Comparison of ENCODE assay signal across 18 cellular contexts in genomic region chr22:39078329-39078728, GRCh38. TPM values are rescaled to one million over a fixed set of nuclear protein-coding genes. Genes with fewer than 3 reads are reported as not detected.
DNase-seq lines count a peak whose midpoint lies in the region; ATAC-seq and TF ChIP-seq lines count a peak whose summit lies in the region.
"Had no signal": no experiment of that assay in that cellular context is flagged by ENCODE, and none has a peak within 500 bp of the region (broad histone marks: within the 10 kb centered on the region; RNA-seq: fewer than 3 reads in every experiment).

No MANE protein-coding gene starts in this region.

- peaks cover 0 to 1% of the 10 kb centered on the region in 2 donors for H3K27me3 Mint-ChIP-seq in CD8-positive, alpha-beta memory T cell
- H3K27me3 Mint-ChIP-seq in activated CD8-positive, alpha-beta T cell treated with anti-CD3 and anti-CD28 coated beads for 36 hours = no peaks in the 10 kb centered on the region
- H3K27me3 Mint-ChIP-seq in chondrocyte (ENCODE audit: low read depth) = no peaks in the 10 kb centered on the region

- peaks cover 23% of the 10 kb centered on the region for H3K36me3 ChIP-seq in CD8-positive, alpha-beta memory T cell (ENCODE audit: insufficient read depth, low read length)
- H3K36me3 ChIP-seq: HAP-1 had no signal

- peak; percentile 24 for DNase-seq in NK-92 treated with Interleukin-12 subunit alpha and Interleukin-12 subunit beta, amount 100 ng/mL, for 24 hours (lab: John Stamatoyannopoulos, UW)
- DNase-seq in NK-92 (lab: John Stamatoyannopoulos, UW; ENCODE audit: unreplicated experiment) (no peak), chondrocyte (ENCODE audit: low spot score) (no peak), SHP77 (lab: John Stamatoyannopoulos, UW) (no peak)
- DNase-seq in CD8-positive, alpha-beta memory T cell = peak in 3 of 5 donors; percentile 31 to 63 (median 39)
- DNase-seq in activated CD8-positive, alpha-beta T cell treated with anti-CD3 and anti-CD28 coated beads for 36 hours = peak; percentile 32
- DNase-seq: activated CD8-positive, alpha-beta memory T cell treated with anti-CD3 and anti-CD28 coated beads, Interleukin-2, amount 50 U/mL, for 4 hours; KG1; NCI-H1436; NCI-H524 treated with DMSO at 0.1 percent for 48 hours; sigmoid colon had no signal

- CTCF ChIA-PET in CD8-positive, alpha-beta memory T cell (lab: Charles Lee) = interaction anchor here (1.4 to 1.6 kb wide), 6 partner anchors 12 to 208 kb away, joined by 3 to 5 read pairs (median 4); no protein-coding TSS in a partner anchor
- CTCF ChIA-PET in activated CD8-positive, alpha-beta T cell treated with anti-CD3 and anti-CD28 coated beads for 36 hours (lab: Charles Lee) = interaction anchor here (0.8 kb wide), 1 partner anchor 48 kb away, joined by 3 read pairs; no protein-coding TSS in a partner anchor

- no peaks in the 10 kb centered on the region for H3K9me3 ChIP-seq in CD8-positive, alpha-beta memory T cell (ENCODE audit: low read length)
- H3K9me3 ChIP-seq in mononuclear cell (ENCODE audit: low read depth, low read length) = no peaks in the 10 kb centered on the region
- H3K9me3 ChIP-seq: HAP-1, neutrophil, sigmoid colon had no signal

- peak overlapping the region; percentile 89 for H3K4me3 ChIP-seq in CD8-positive, alpha-beta memory T cell (ENCODE audit: low read length)
- peak overlapping the region; percentile 61 for H3K4me3 ChIP-seq in mononuclear cell (ENCODE audit: low read length)
- H3K4me3 ChIP-seq: HAP-1 had no signal

- peak overlapping the region; percentile 84 to 98 (median 93) for H3K4me3 Mint-ChIP-seq in CD8-positive, alpha-beta memory T cell
- peak overlapping the region; percentile 93 for H3K4me3 Mint-ChIP-seq in activated CD8-positive, alpha-beta T cell treated with anti-CD3 and anti-CD28 coated beads for 36 hours
- H3K4me3 Mint-ChIP-seq in chondrocyte (ENCODE audit: unreplicated experiment) = no peak overlapping the region

- H3K9me3 Mint-ChIP-seq in CD8-positive, alpha-beta memory T cell = no peaks in the 10 kb centered on the region
- H3K9me3 Mint-ChIP-seq in activated CD8-positive, alpha-beta T cell treated with anti-CD3 and anti-CD28 coated beads for 36 hours = no peaks in the 10 kb centered on the region
- H3K9me3 Mint-ChIP-seq in chondrocyte (ENCODE audit: low read depth) = no peaks in the 10 kb centered on the region

- H3K4me1 Mint-ChIP-seq in CD8-positive, alpha-beta memory T cell = peaks cover 52 to 68% (median 60%) of the 10 kb centered on the region in 3 donors
- H3K4me1 Mint-ChIP-seq in activated CD8-positive, alpha-beta T cell treated with anti-CD3 and anti-CD28 coated beads for 36 hours (ENCODE audit: low read depth) = peaks cover 55% of the 10 kb centered on the region
- H3K4me1 Mint-ChIP-seq in chondrocyte (ENCODE audit: low read depth) = peaks cover 3% of the 10 kb centered on the region

- no peak for ATAC-seq in activated CD8-positive, alpha-beta T cell treated with anti-CD3 and anti-CD28 coated beads for 36 hours
- ATAC-seq in GM18867 (IDR thresholded peaks at IDR 0.05; ENCODE audit: unreplicated experiment) = no peak
- ATAC-seq: Right ventricle myocardium inferior had no signal

- peaks cover 13 to 56% (median 24%) of the 10 kb centered on the region in 3 donors for H3K36me3 Mint-ChIP-seq in CD8-positive, alpha-beta memory T cell
- H3K36me3 Mint-ChIP-seq in activated CD8-positive, alpha-beta T cell treated with anti-CD3 and anti-CD28 coated beads for 36 hours (ENCODE audit: low read depth) = peaks cover 36% of the 10 kb centered on the region
- no peaks in the 10 kb centered on the region for H3K36me3 Mint-ChIP-seq in chondrocyte (ENCODE audit: low read depth)

- H3K27ac ChIP-seq in CD8-positive, alpha-beta memory T cell (ENCODE audit: low read depth, low read length) = peak overlapping the region; percentile 86
- H3K27ac ChIP-seq: 22Rv1 had no signal

- H3K27ac Mint-ChIP-seq in CD8-positive, alpha-beta memory T cell = peak overlapping the region; percentile 95 to 100 (median 98)
- H3K27ac Mint-ChIP-seq in activated CD8-positive, alpha-beta T cell treated with anti-CD3 and anti-CD28 coated beads for 36 hours = peak overlapping the region; percentile 94
- no peak overlapping the region for H3K27ac Mint-ChIP-seq in chondrocyte (ENCODE audit: unreplicated experiment)

- no peaks in the 10 kb centered on the region for H3K27me3 ChIP-seq in CD8-positive, alpha-beta memory T cell (ENCODE audit: insufficient read depth, low read length, poor library complexity, severe bottlenecking)
- no peaks in the 10 kb centered on the region for H3K27me3 ChIP-seq in mononuclear cell (ENCODE audit: insufficient read depth, low read length)
- H3K27me3 ChIP-seq: neutrophil, sigmoid colon had no signal

- H3K4me1 ChIP-seq in CD8-positive, alpha-beta memory T cell (ENCODE audit: insufficient read depth, low read length) = peaks cover 50% of the 10 kb centered on the region
- peaks cover 60% of the 10 kb centered on the region for H3K4me1 ChIP-seq in mononuclear cell (ENCODE audit: insufficient read depth, low read length)

- no peak for TF ChIP-seq CTCF in activated CD8-positive, alpha-beta T cell treated with anti-CD3 and anti-CD28 coated beads for 36 hours (IDR thresholded peaks at IDR 0.05)
- no peak for TF ChIP-seq CTCF in chondrocyte (IDR thresholded peaks at IDR 0.05)

- intact Hi-C loops in activated CD8-positive, alpha-beta T cell treated with anti-CD3 and anti-CD28 coated beads for 36 hours (cut with micrococcal nuclease) = no loop called here

- POLR2A ChIA-PET in CD8-positive, alpha-beta memory T cell (lab: Charles Lee) = interaction anchor here (1.6 kb wide), 1 partner anchor 20 kb away, joined by 7 read pairs; no protein-coding TSS in a partner anchor
- POLR2A ChIA-PET in activated CD8-positive, alpha-beta T cell treated with anti-CD3 and anti-CD28 coated beads for 36 hours (lab: Charles Lee) = interaction anchor here (0.6 to 2.0 kb wide), 4 partner anchors 11 to 241 kb away, joined by 3 to 14 read pairs (median 4); partner anchors contain the start of gene RPL3

RNA-seq across cellular contexts. Expression of gene APOBEC3G, which starts 1.3 kb away (rescaled TPM):
- 100 to 1,000 TPM; 158 to 165 TPM for total RNA-seq in CD8-positive, alpha-beta memory T cell
- 256 TPM for polyA plus RNA-seq in CD8-positive, alpha-beta memory T cell
- total RNA-seq in activated CD8-positive, alpha-beta T cell treated with anti-CD3 and anti-CD28 coated beads for 36 hours = 10 to 100 TPM; 66.0 to 66.5 TPM
- 31.3 TPM for total RNA-seq in mononuclear cell
- 0.56 to 0.94 TPM (median 0.87 TPM) in 3 replicates for total RNA-seq in chondrocyte

RNA-seq across cellular contexts. Expression of gene APOBEC3H, which starts 18.7 kb away (rescaled TPM):
- total RNA-seq in CD8-positive, alpha-beta memory T cell = 10 to 100 TPM; 10.8 to 11.0 TPM
- 11.7 TPM for polyA plus RNA-seq in CD8-positive, alpha-beta memory T cell
- total RNA-seq in activated CD8-positive, alpha-beta T cell treated with anti-CD3 and anti-CD28 coated beads for 36 hours = 1 to 10 TPM; 6.8 to 7.1 TPM
- 1.9 TPM for total RNA-seq in mononuclear cell
- not detected in 3 replicates for total RNA-seq in chondrocyte
- total RNA-seq: liver, sigmoid colon had no signal

RNA-seq across cellular contexts. Expression of gene APOBEC3F, which starts 37.7 kb away (rescaled TPM):
- 10 to 100 TPM; 28.4 to 30.1 TPM for total RNA-seq in CD8-positive, alpha-beta memory T cell
- 20.5 TPM for polyA plus RNA-seq in CD8-positive, alpha-beta memory T cell
- 10 to 100 TPM; 20.7 to 25.0 TPM for total RNA-seq in activated CD8-positive, alpha-beta T cell treated with anti-CD3 and anti-CD28 coated beads for 36 hours
- total RNA-seq in mononuclear cell = 0.94 TPM
- 5.3 to 8.3 TPM (median 6.5 TPM) in 3 replicates for total RNA-seq in chondrocyte

RNA-seq across cellular contexts. Expression of gene APOBEC3D, which starts 57.4 kb away (rescaled TPM):
- total RNA-seq in CD8-positive, alpha-beta memory T cell = 10 to 100 TPM; 40.8 to 41.3 TPM
- 20.1 TPM for polyA plus RNA-seq in CD8-positive, alpha-beta memory T cell
- total RNA-seq in activated CD8-positive, alpha-beta T cell treated with anti-CD3 and anti-CD28 coated beads for 36 hours = 10 to 100 TPM; 34.4 to 34.9 TPM
- total RNA-seq in mononuclear cell (2.5 TPM), chondrocyte (0.37 to 0.79 TPM (median 0.44 TPM) in 3 replicates)

Comparison
In these comparisons a context has a peak if more than half of its experiments do, and no peak if none do; other contexts are left out.
1. DNase-seq: peak in NK-92 treated with Interleukin-12 subunit alpha and Interleukin-12 subunit beta, amount 100 ng/mL, for 24 hours (single experiment), CD8-positive, alpha-beta memory T cell (3 of 5) and activated CD8-positive, alpha-beta T cell treated with anti-CD3 and anti-CD28 coated beads for 36 hours (single experiment); none in NK-92 (single experiment), chondrocyte (single experiment) and SHP77 (0 of 2).
2. RNA of gene APOBEC3G, which starts 1.3 kb away (total RNA-seq): 158 to 165 TPM in CD8-positive, alpha-beta memory T cell, 66.0 to 66.5 TPM in activated CD8-positive, alpha-beta T cell treated with anti-CD3 and anti-CD28 coated beads for 36 hours and 31.3 TPM in mononuclear cell (single experiment); 0.56 to 0.94 TPM in chondrocyte; every median in the first group is over 10 times any median in the second.